ENCODE assay signal across 30 cellular contexts in the genomic region with DNA sequence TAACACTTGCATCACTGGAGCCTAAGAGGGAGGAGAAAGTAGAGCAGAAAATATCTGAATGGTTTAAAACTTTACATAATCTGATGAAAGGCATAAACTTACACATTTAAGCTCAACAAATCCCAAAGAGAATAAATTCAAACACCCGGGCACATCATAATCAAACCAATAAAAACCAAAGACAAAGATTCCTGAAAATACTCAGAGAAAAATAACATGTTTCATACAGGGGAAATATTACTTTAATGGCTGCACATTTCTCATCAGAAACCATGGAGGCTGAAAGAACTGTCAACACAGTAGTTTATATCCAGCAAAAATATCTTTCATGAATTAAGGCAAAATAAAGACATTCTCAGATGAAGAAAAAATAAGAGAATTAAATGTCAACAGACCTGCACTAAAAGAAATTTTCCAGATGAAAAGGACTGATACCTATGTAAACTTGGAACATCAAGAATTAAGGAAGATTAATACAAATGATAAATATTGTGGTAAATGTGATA.
"Had no signal": no experiment of that assay in that cellular context is flagged by ENCODE, and none has a peak within 500 bp of the region (broad histone marks: within the 10 kb centered on the region; RNA-seq: fewer than 3 reads in every experiment).

No MANE protein-coding gene starts in this region.

- H3K27ac ChIP-seq: neural progenitor cell, ovary, parathyroid adenoma, psoas muscle, skin epidermis, spleen, stomach, thoracic aorta, thyroid gland, tibial nerve, upper lobe of left lung, vagina had no signal

- H3K9me3 ChIP-seq: ovary, thyroid gland, vagina had no signal

- H3K36me3 ChIP-seq: ovary, thoracic aorta, thyroid gland, upper lobe of left lung had no signal

- H3K4me3 ChIP-seq: neural progenitor cell, ovary, psoas muscle, skin epidermis, smooth muscle cell, spleen, stomach, thoracic aorta, thyroid gland, tibial nerve, upper lobe of left lung, vagina had no signal

- FAIRE-seq: urothelium cell line had no signal

- H3K27ac Mint-ChIP-seq: natural killer cell; nephron; neural progenitor cell; progenitor cell of endocrine pancreas; stimulated activated memory B cell treated with anti-CD40 and anti-IgM and Interleukin-4, amounts not matched to agents 10 μg/mL and 1 μg/mL and 100 μg/mL, for 72 hours; stimulated activated naive CD8-positive, alpha-beta T cell treated with anti-CD3 and anti-CD28 coated beads, Interleukin-15, Interleukin-2, amounts not matched to agents 100 ng/mL and 50 ng/mL, for 24 hours had no signal

- H3K4me2 ChIP-seq: neural progenitor cell, smooth muscle cell had no signal

- H3K4me1 Mint-ChIP-seq: natural killer cell, nephron, neural progenitor cell had no signal

- H2AFZ ChIP-seq: neural progenitor cell, parathyroid adenoma had no signal

- H3K4me1 ChIP-seq: neural progenitor cell, parathyroid adenoma, stomach, thyroid gland, tibial nerve, upper lobe of left lung, vagina had no signal

- H3K4me3 Mint-ChIP-seq: natural killer cell; nephron; neural progenitor cell; stimulated activated memory B cell treated with anti-CD40 and anti-IgM and Interleukin-4, amounts not matched to agents 10 μg/mL and 1 μg/mL and 100 μg/mL, for 72 hours; stimulated activated naive CD8-positive, alpha-beta T cell treated with anti-CD3 and anti-CD28 coated beads, Interleukin-15, Interleukin-2, amounts not matched to agents 100 ng/mL and 50 ng/mL, for 24 hours had no signal

- DNase-seq: natural killer cell; occipital lobe; ovary; posterior cingulate gyrus; psoas muscle; right cardiac atrium; spleen; stimulated activated CD4-positive, alpha-beta T cell treated with anti-CD3 and anti-CD28 coated beads, Interleukin-12 subunit alpha, Interleukin-12 subunit beta, amount 100 ng/mL, for 4 hours; stimulated activated CD4-positive, alpha-beta T cell treated with anti-CD3 and anti-CD28 coated beads, Interleukin-1b, Interleukin-23, amount 100 ng/mL, for 48 hours; stimulated activated CD4-positive, alpha-beta T cell treated with anti-CD3 and anti-CD28 coated beads, Interleukin-4, amount 100 ng/mL, for 1 hour; stimulated activated CD4-positive, alpha-beta T cell treated with anti-CD3 and anti-CD28 coated beads, Interleukin-4, amount 100 ng/mL, for 4 hours; stimulated activated CD8-positive, alpha-beta memory T cell treated with anti-CD3 and anti-CD28 coated beads, Interleukin-4, amount 100 ng/mL, for 48 hours; stimulated activated naive CD4-positive, alpha-beta T cell; stomach; thyroid gland; trophoblast cell; upper lobe of left lung had no signal

- H3K27me3 ChIP-seq: neural progenitor cell, ovary, spleen, stomach, thyroid gland, tibial nerve, upper lobe of left lung, vagina had no signal

- H3K9ac ChIP-seq: neural progenitor cell, parathyroid adenoma had no signal

- H3K27me3 Mint-ChIP-seq: progenitor cell of endocrine pancreas; stimulated activated memory B cell treated with anti-CD40 and anti-IgM and Interleukin-4, amounts not matched to agents 10 μg/mL and 1 μg/mL and 100 μg/mL, for 72 hours; stimulated activated naive CD8-positive, alpha-beta T cell treated with anti-CD3 and anti-CD28 coated beads, Interleukin-15, Interleukin-2, amounts not matched to agents 100 ng/mL and 50 ng/mL, for 24 hours had no signal

- H3K79me2 ChIP-seq: parathyroid adenoma had no signal

- ATAC-seq: natural killer cell; psoas muscle; right cardiac atrium; sciatic nerve; stimulated activated memory B cell treated with anti-CD40 and anti-IgM and Interleukin-4, amounts not matched to agents 10 μg/mL and 1 μg/mL and 100 μg/mL, for 72 hours had no signal
